Comparison of ENCODE assay signal across 10 cellular contexts in genomic region chr9:106878081-106878837, GRCh38. TPM values are rescaled to one million over a fixed set of nuclear protein-coding genes. Genes with fewer than 3 reads are reported as not detected.
DNase-seq lines count a peak whose midpoint lies in the region; ATAC-seq, FAIRE-seq and TF ChIP-seq lines count a peak whose summit lies in the region.
"Had no signal": no experiment of that assay in that cellular context is flagged by ENCODE, and none has a peak within 500 bp of the region (broad histone marks: within the 10 kb centered on the region; RNA-seq: fewer than 3 reads in every experiment).

No MANE protein-coding gene starts in this region.

- H3K4me1 ChIP-seq in H9 (ENCODE audit: insufficient read depth, low read length): peaks cover 44% of the 10 kb centered on the region
- peaks cover 10% of the 10 kb centered on the region for H3K4me1 ChIP-seq in astrocyte (ENCODE audit: insufficient read depth, low read length)
- H3K4me1 ChIP-seq in iPS-15b (ENCODE audit: control insufficient read depth, insufficient read depth, low read length): peaks cover 66% of the 10 kb centered on the region
- H3K4me1 ChIP-seq in sigmoid colon: peaks cover 0 to 79% (median 69%) of the 10 kb centered on the region in 4 donors

- H2BK12ac ChIP-seq in H9 (ENCODE audit: insufficient read length, low read depth, low read length): peak overlapping the region; percentile 13

- no peak overlapping the region for H2BK120ac ChIP-seq in H9 (ENCODE audit: low read depth, low read length, poor library complexity, severe bottlenecking)

- TF ChIP-seq POLR2A in sigmoid colon (IDR thresholded peaks at IDR 0.05): no peak

- H3K27me3 Mint-ChIP-seq in H9 (ENCODE audit: low read depth) (no peaks in the 10 kb centered on the region), astrocyte (ENCODE audit: low read depth, unreplicated experiment) (no peaks in the 10 kb centered on the region)
- H3K27me3 Mint-ChIP-seq: activated CD8-positive, alpha-beta memory T cell treated with anti-CD3 and anti-CD28 coated beads, Interleukin-2, amount 10 ng/mL, durations not matched to agents 7 days and 5 days; CD4-positive, alpha-beta T cell had no signal

- H3K9ac ChIP-seq in H9 (ENCODE audit: extremely low read depth, insufficient read length, low read length) (no peak overlapping the region), astrocyte (ENCODE audit: low read length) (no peak overlapping the region), iPS-15b (ENCODE audit: low read depth, low read length) (no peak overlapping the region)

- H3K4me3 Mint-ChIP-seq in H9 (peak overlapping the region; percentile 46 to 58), astrocyte (ENCODE audit: unreplicated experiment) (no peak overlapping the region)
- H3K4me3 Mint-ChIP-seq: activated CD8-positive, alpha-beta memory T cell treated with anti-CD3 and anti-CD28 coated beads, Interleukin-2, amount 10 ng/mL, durations not matched to agents 7 days and 5 days; CD4-positive, alpha-beta T cell had no signal

- peaks cover 72% of the 10 kb centered on the region; the same call in 1 of the 2 replicates for H3K79me2 ChIP-seq in H9 (ENCODE audit: insufficient read depth, low read length)
- peaks cover 96% of the 10 kb centered on the region for H3K79me2 ChIP-seq in astrocyte (ENCODE audit: insufficient read depth, low read length)

- no peak for TF ChIP-seq CTCF in H9 (conservative IDR thresholded peaks at IDR 0.05)
- no peak for TF ChIP-seq CTCF in astrocyte (IDR thresholded peaks at IDR 0.05; ENCODE audit: insufficient read depth, low read depth, low read length)
- TF ChIP-seq CTCF in sigmoid colon (IDR thresholded peaks at IDR 0.05): no peak

- H3K27ac Mint-ChIP-seq in H9 (peak overlapping the region; percentile 63 to 96 (median 86)), astrocyte (ENCODE audit: unreplicated experiment) (peak overlapping the region; percentile 60)
- H3K27ac Mint-ChIP-seq: activated CD8-positive, alpha-beta memory T cell treated with anti-CD3 and anti-CD28 coated beads, Interleukin-2, amount 10 ng/mL, durations not matched to agents 7 days and 5 days; CD4-positive, alpha-beta T cell had no signal

- H4K20me1 ChIP-seq in H9 (ENCODE audit: control insufficient read depth, insufficient read depth, insufficient read length): no peaks in the 10 kb centered on the region
- peaks cover 62% of the 10 kb centered on the region for H4K20me1 ChIP-seq in astrocyte (ENCODE audit: insufficient read depth, low read length)

- no peaks in the 10 kb centered on the region for H3K27me3 ChIP-seq in H9 (ENCODE audit: insufficient read depth, low read length)
- H3K27me3 ChIP-seq in astrocyte (ENCODE audit: insufficient read depth, low read length): no peaks in the 10 kb centered on the region
- H3K27me3 ChIP-seq in iPS-15b (ENCODE audit: control insufficient read depth, insufficient read depth, low read length): no peaks in the 10 kb centered on the region
- H3K27me3 ChIP-seq in sigmoid colon: no peaks in the 10 kb centered on the region

- no peak for TF ChIP-seq EP300 in sigmoid colon (IDR thresholded peaks at IDR 0.05)

- FAIRE-seq in astrocyte (lab: Jason Lieb, UNC): no peak

- H3K56ac ChIP-seq in H9 (ENCODE audit: insufficient read length, low read depth, low read length): no peak overlapping the region

- no peak overlapping the region for H4K91ac ChIP-seq in H9 (ENCODE audit: insufficient read length, low read depth, low read length)

- no peak overlapping the region for H2BK5ac ChIP-seq in H9 (ENCODE audit: insufficient read length, low read length)

- no peak overlapping the region for H4K5ac ChIP-seq in H9 (ENCODE audit: insufficient read length, low read depth, low read length)

- peak; percentile 51 for DNase-seq in H9
- DNase-seq in astrocyte (ENCODE audit: low read depth): no peak
- DNase-seq in sigmoid colon: no peak
- DNase-seq in posterior vena cava (ENCODE audit: low spot score): no peak
- no peak for DNase-seq in SIG-M5 treated with dmso at 0.1 percent for 504 hours (lab: John Stamatoyannopoulos, UW; ENCODE audit: unreplicated experiment)
- DNase-seq in UCSD-AML1 (lab: John Stamatoyannopoulos, UW; ENCODE audit: unreplicated experiment): no peak
- DNase-seq: activated CD8-positive, alpha-beta memory T cell treated with anti-CD3 and anti-CD28 coated beads, Interleukin-2, amount 10 ng/mL, durations not matched to agents 7 days and 5 days; CD4-positive, alpha-beta T cell had no signal

- H3K4me3 ChIP-seq in astrocyte (ENCODE audit: insufficient read depth, low read depth, low read length) (no peak overlapping the region), iPS-15b (ENCODE audit: low read depth, low read length) (peak overlapping the region; percentile 41), sigmoid colon (no peak overlapping the region)

- no peak overlapping the region for H3K18ac ChIP-seq in H9 (ENCODE audit: insufficient read length, low read depth, low read length)

- peaks cover 2% of the 10 kb centered on the region for H3K79me1 ChIP-seq in H9 (ENCODE audit: insufficient read depth, low read depth, low read length, poor library complexity, severe bottlenecking)

- no peak overlapping the region for H3K14ac ChIP-seq in H9 (ENCODE audit: insufficient read depth, low read length)

- no peak overlapping the region for H2BK15ac ChIP-seq in H9 (ENCODE audit: low read depth, low read length)

- H2BK20ac ChIP-seq in H9 (ENCODE audit: low read depth, low read length, poor library complexity, severe bottlenecking): no peak overlapping the region

- H3K4me2 ChIP-seq in H9 (ENCODE audit: insufficient read depth, insufficient read length, low read length): peak overlapping the region; percentile 70
- H3K4me2 ChIP-seq in astrocyte (ENCODE audit: low read length): peak overlapping the region; percentile 44

- no CpG with 5 or more reads among the region's 5 CpGs for WGBS in H9 (ENCODE audit: extremely low coverage, insufficient read length, low lambda C conversion rate)
- WGBS in sigmoid colon, 2 donors: 77 to 78% methylated on average over 5 of the region's 5 CpGs

- intact Hi-C loops in sigmoid colon (cut with DNase I) (loop anchor here (10.0 kb wide), 1 partner anchor 407 kb away; the partner anchor contains the start of gene RAD23B), posterior vena cava (cut with DNase I) (no loop called here)

- H3K36me3 Mint-ChIP-seq in H9 (ENCODE audit: insufficient read depth in 1 of 3, low read depth in 3 of 3) (peaks cover 18 to 26% (median 24%) of the 10 kb centered on the region in 3 experiments; a peak in 6 of 7 replicates), astrocyte (ENCODE audit: low read depth, unreplicated experiment) (peaks cover 7% of the 10 kb centered on the region)
- H3K36me3 Mint-ChIP-seq: activated CD8-positive, alpha-beta memory T cell treated with anti-CD3 and anti-CD28 coated beads, Interleukin-2, amount 10 ng/mL, durations not matched to agents 7 days and 5 days had no signal

- no peak overlapping the region for H3T11ph ChIP-seq in H9 (ENCODE audit: low read length)

- no peak overlapping the region for H2AK5ac ChIP-seq in H9 (ENCODE audit: insufficient read length, low read length)

- H3K4ac ChIP-seq in H9 (ENCODE audit: low read depth, low read length): no peak overlapping the region

- H3K27ac ChIP-seq in H9 (ENCODE audit: insufficient read length, low read depth, low read length) (peak overlapping the region; percentile 67), astrocyte (ENCODE audit: low read depth, low read length) (no peak overlapping the region), sigmoid colon (peak overlapping the region; percentile 72 to 80 (median 77))

- peaks cover 94 to 95% of the 10 kb centered on the region in 2 experiments for H3K4me1 Mint-ChIP-seq in H9
- H3K4me1 Mint-ChIP-seq in astrocyte (ENCODE audit: low read depth, unreplicated experiment): peaks cover 81% of the 10 kb centered on the region
- H3K4me1 Mint-ChIP-seq: activated CD8-positive, alpha-beta memory T cell treated with anti-CD3 and anti-CD28 coated beads, Interleukin-2, amount 10 ng/mL, durations not matched to agents 7 days and 5 days had no signal

- no peak overlapping the region for H4K8ac ChIP-seq in H9 (replicated peaks; ENCODE audit: insufficient read length, low read depth, low read length)

- H3K9me3 ChIP-seq in H9 (ENCODE audit: control insufficient read depth, low read depth, low read length) (no peaks in the 10 kb centered on the region), astrocyte (ENCODE audit: insufficient read depth, low read depth, low read length) (no peaks in the 10 kb centered on the region), iPS-15b (ENCODE audit: control insufficient read depth, insufficient read depth, low read length) (no peaks in the 10 kb centered on the region), sigmoid colon (no peaks in the 10 kb centered on the region)

- H3K9me3 Mint-ChIP-seq in H9: no peaks in the 10 kb centered on the region
- peaks cover 2% of the 10 kb centered on the region for H3K9me3 Mint-ChIP-seq in astrocyte (ENCODE audit: unreplicated experiment)
- H3K9me3 Mint-ChIP-seq: CD4-positive, alpha-beta T cell had no signal

- no peak overlapping the region for H3K23ac ChIP-seq in H9 (ENCODE audit: insufficient read length, low read depth, low read length)

- H2AFZ ChIP-seq in H9 (ENCODE audit: low read length) (no peak overlapping the region), astrocyte (ENCODE audit: low read depth, low read length) (no peak overlapping the region)

- no peaks in the 10 kb centered on the region for H3K36me3 ChIP-seq in astrocyte (ENCODE audit: insufficient read depth, low read length)
- no peaks in the 10 kb centered on the region for H3K36me3 ChIP-seq in iPS-15b (ENCODE audit: control insufficient read depth, insufficient read depth, low read length)
- H3K36me3 ChIP-seq in sigmoid colon: no peaks in the 10 kb centered on the region

- no peaks in the 10 kb centered on the region for H3K23me2 ChIP-seq in H9 (ENCODE audit: insufficient read length, low read depth, low read length, poor library complexity, severe bottlenecking)

- no peak for ATAC-seq in HG02642 (IDR thresholded peaks at IDR 0.05; ENCODE audit: poor library complexity, unreplicated experiment)
- ATAC-seq: activated CD8-positive, alpha-beta memory T cell treated with anti-CD3 and anti-CD28 coated beads, Interleukin-2, amount 10 ng/mL, durations not matched to agents 7 days and 5 days had no signal

RNA-seq across cellular contexts. Expression of gene ZNF462, which starts 15.3 kb away (rescaled TPM):
- total RNA-seq in H9 (2021) (159 and 164 TPM in 2 replicates), astrocyte (98.4 and 126 TPM in 2 replicates), sigmoid colon (10 to 100 TPM; 21.7 to 33.8 (median 25.6) TPM), posterior vena cava (10 to 100 TPM; 20.0 to 25.7 TPM)
- polyA plus RNA-seq in sigmoid colon: 1 to 10 TPM in 2 of 3 donors, under 1 TPM in 1; 0.60 to 6.2 (median 2.5) TPM
